33 cellular contexts compared by ENCODE assay signal in the genomic region with DNA sequence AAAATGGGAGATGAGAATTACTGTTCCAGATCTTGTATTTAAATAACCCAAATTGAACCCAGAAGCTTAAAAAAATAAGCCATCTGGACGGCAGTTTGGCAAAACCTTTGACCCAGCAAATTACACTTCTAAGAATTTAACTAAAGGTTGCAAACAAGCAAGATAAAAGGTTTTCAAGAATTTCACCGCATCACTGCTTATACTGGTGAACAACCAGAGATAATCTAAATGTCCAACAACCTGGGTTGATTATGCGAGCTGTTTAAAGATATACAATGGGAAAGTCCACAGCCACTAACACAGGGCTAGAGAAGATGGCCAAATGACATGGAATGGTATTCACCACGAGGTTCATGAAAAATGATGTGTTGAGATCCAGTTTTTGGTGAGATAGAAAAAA.
"Had no signal": no experiment of that assay in that cellular context is flagged by ENCODE, and none has a peak within 500 bp of the region (broad histone marks: within the 10 kb centered on the region; RNA-seq: fewer than 3 reads in every experiment).

No MANE protein-coding gene starts in this region.

- DNase-seq: activated CD4-positive, alpha-beta T cell treated with anti-CD3 and anti-CD28 coated beads, Interleukin-2, amount 50 U/mL, for 4 hours; activated CD8-positive, alpha-beta T cell treated with anti-CD3 and anti-CD28 coated beads for 36 hours; activated effector memory CD4-positive, alpha-beta T cell treated with anti-CD3 and anti-CD28 coated beads, Interleukin-2, amount 50 U/mL, for 16 hours; activated naive CD4-positive, alpha-beta T cell; activated naive CD4-positive, alpha-beta T cell treated with anti-CD3 and anti-CD28 coated beads, Interleukin-2, amount 50 U/mL, for 16 hours; activated naive CD8-positive, alpha-beta T cell treated with anti-CD3 and anti-CD28 coated beads for 36 hours; activated T-cell treated with anti-CD3 and anti-CD28 coated beads, Interleukin-2, amount 50 U/mL, for 1 hour; activated T-cell treated with anti-CD3 and anti-CD28 coated beads, Interleukin-2, amount 50 U/mL, for 72 hours; amniotic stem cell; aorta; brain microvascular endothelial cell; central memory CD4-positive, alpha-beta T cell; NCI-H1105; NCI-H1417 treated with DMSO at 0.1 percent for 48 hours; NCI-H187 treated with DMSO at 0.1 percent for 48 hours; NCI-H2081; NCI-H2171 treated with DMSO at 0.1 percent for 48 hours; NCI-H226; NCI-H446 treated with DMSO at 0.1 percent for 48 hours; NCI-H524; PC-3; RPMI8226; SIG-M5; T-cell; T-helper 17 cell; T-helper 9 cell had no signal

- H3K4me3 Mint-ChIP-seq: activated CD4-positive, alpha-beta T cell treated with anti-CD3 and anti-CD28 coated beads, Interleukin-2, amount 10 ng/mL, durations not matched to agents 24 days and 14 days; activated CD8-positive, alpha-beta T cell treated with anti-CD3 and anti-CD28 coated beads for 36 hours; activated naive CD8-positive, alpha-beta T cell treated with anti-CD3 and anti-CD28 coated beads for 36 hours; activated T-cell treated with anti-CD3 and anti-CD28 coated beads, Interleukin-2, amount 50 U/mL, for 72 hours; T-cell; T-helper 17 cell had no signal

- H3K27ac Mint-ChIP-seq: activated CD8-positive, alpha-beta T cell treated with anti-CD3 and anti-CD28 coated beads for 36 hours; activated T-cell treated with anti-CD3 and anti-CD28 coated beads, Interleukin-2, amount 50 U/mL, for 72 hours; T-cell; T-helper 17 cell had no signal

- H3K36me3 Mint-ChIP-seq: activated naive CD8-positive, alpha-beta T cell treated with anti-CD3 and anti-CD28 coated beads for 36 hours had no signal

- H3K9ac ChIP-seq: KMS-11 had no signal

- H3K4me2 ChIP-seq: KMS-11 had no signal

- H3K36me3 ChIP-seq: brain microvascular endothelial cell, Peyer's patch had no signal

- H3K9me3 Mint-ChIP-seq: activated CD4-positive, alpha-beta T cell treated with anti-CD3 and anti-CD28 coated beads, Interleukin-2, amount 10 ng/mL, durations not matched to agents 24 days and 14 days; activated CD8-positive, alpha-beta T cell treated with anti-CD3 and anti-CD28 coated beads for 36 hours; activated naive CD8-positive, alpha-beta T cell treated with anti-CD3 and anti-CD28 coated beads for 36 hours; activated T-cell treated with anti-CD3 and anti-CD28 coated beads, Interleukin-2, amount 50 U/mL, for 72 hours; activated T-helper 17 cell treated with anti-CD3 and anti-CD28 coated beads, Interleukin-2, amount 50 U/mL, for 72 hours; T-cell had no signal

- FAIRE-seq: TTC549 had no signal

- H3K4me3 ChIP-seq: Peyer's patch had no signal

- H3K27me3 Mint-ChIP-seq: activated CD4-positive, alpha-beta T cell treated with anti-CD3 and anti-CD28 coated beads, Interleukin-2, amount 10 ng/mL, durations not matched to agents 24 days and 14 days; activated CD8-positive, alpha-beta T cell treated with anti-CD3 and anti-CD28 coated beads for 36 hours; activated naive CD8-positive, alpha-beta T cell treated with anti-CD3 and anti-CD28 coated beads for 36 hours; activated T-helper 17 cell treated with anti-CD3 and anti-CD28 coated beads, Interleukin-2, amount 50 U/mL, for 72 hours; T-cell; T-helper 17 cell had no signal

- H3K27me3 ChIP-seq: brain microvascular endothelial cell, Peyer's patch had no signal

- H3K9me3 ChIP-seq: Peyer's patch had no signal

- ATAC-seq: PC-3, Right ventricle myocardium inferior, SK-N-SH treated with all-trans-retinoic acid at 6 μM for 48 hours, T-cell, T-helper 17 cell had no signal

- H3K27ac ChIP-seq: brain microvascular endothelial cell, KMS-11 had no signal
